In the genomic region with DNA sequence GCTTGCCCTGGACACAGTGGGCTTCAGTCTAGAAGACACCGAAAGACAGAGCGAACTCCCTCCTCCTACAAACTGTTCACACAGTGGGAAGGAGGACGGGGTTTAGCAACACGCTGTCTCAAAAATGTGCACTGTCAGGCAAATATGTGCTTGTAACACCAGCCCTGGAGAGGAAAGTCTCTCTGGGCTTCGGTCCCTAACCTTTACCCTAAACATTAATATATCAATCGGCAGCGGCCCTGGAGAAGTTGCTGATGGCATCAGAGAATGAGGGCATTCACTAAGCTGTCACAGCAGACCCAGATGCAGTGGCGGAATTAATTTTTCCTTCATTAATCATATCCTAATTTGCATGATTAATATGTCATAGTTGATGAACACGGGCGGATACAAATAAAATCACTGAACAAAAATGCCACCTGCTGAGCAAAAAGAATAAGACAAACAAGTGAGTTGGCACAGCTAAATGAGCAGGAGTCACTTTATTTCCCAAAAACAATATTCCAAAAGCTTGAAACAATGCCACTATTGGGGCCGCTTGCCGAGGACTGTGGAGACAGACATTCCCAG, we compare ENCODE assay signal across 3 cellular contexts.
TF ChIP-seq lines count a peak whose summit lies in the region.

No MANE protein-coding gene starts in this region.

TF ChIP-seq in SK-N-SH, 30 proteins besides CTCF, POLR2A, EP300 and RAD21 (continued from another document):
- TF ChIP-seq RCOR1 (IDR thresholded peaks at IDR 0.05; ENCODE audit: low read length): no peak
- no peak for TF ChIP-seq CHD2 (IDR thresholded peaks at IDR 0.05; ENCODE audit: low read length, partially characterized antibody)

TF ChIP-seq in SK-N-SH treated with all-trans-retinoic acid at 6 μM for 48 hours, 23 proteins besides CTCF, POLR2A, EP300 and RAD21 (continued from another document):
- TF ChIP-seq, protein P1, sequence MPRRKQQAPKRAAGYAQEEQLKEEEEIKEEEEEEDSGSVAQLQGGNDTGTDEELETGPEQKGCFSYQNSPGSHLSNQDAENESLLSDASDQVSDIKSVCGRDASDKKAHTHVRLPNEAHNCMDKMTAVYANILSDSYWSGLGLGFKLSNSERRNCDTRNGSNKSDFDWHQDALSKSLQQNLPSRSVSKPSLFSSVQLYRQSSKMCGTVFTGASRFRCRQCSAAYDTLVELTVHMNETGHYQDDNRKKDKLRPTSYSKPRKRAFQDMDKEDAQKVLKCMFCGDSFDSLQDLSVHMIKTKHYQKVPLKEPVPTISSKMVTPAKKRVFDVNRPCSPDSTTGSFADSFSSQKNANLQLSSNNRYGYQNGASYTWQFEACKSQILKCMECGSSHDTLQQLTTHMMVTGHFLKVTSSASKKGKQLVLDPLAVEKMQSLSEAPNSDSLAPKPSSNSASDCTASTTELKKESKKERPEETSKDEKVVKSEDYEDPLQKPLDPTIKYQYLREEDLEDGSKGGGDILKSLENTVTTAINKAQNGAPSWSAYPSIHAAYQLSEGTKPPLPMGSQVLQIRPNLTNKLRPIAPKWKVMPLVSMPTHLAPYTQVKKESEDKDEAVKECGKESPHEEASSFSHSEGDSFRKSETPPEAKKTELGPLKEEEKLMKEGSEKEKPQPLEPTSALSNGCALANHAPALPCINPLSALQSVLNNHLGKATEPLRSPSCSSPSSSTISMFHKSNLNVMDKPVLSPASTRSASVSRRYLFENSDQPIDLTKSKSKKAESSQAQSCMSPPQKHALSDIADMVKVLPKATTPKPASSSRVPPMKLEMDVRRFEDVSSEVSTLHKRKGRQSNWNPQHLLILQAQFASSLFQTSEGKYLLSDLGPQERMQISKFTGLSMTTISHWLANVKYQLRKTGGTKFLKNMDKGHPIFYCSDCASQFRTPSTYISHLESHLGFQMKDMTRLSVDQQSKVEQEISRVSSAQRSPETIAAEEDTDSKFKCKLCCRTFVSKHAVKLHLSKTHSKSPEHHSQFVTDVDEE (CRISPR knock-in tag; IDR thresholded peaks at IDR 0.05): no peak
- TF ChIP-seq, protein P2, sequence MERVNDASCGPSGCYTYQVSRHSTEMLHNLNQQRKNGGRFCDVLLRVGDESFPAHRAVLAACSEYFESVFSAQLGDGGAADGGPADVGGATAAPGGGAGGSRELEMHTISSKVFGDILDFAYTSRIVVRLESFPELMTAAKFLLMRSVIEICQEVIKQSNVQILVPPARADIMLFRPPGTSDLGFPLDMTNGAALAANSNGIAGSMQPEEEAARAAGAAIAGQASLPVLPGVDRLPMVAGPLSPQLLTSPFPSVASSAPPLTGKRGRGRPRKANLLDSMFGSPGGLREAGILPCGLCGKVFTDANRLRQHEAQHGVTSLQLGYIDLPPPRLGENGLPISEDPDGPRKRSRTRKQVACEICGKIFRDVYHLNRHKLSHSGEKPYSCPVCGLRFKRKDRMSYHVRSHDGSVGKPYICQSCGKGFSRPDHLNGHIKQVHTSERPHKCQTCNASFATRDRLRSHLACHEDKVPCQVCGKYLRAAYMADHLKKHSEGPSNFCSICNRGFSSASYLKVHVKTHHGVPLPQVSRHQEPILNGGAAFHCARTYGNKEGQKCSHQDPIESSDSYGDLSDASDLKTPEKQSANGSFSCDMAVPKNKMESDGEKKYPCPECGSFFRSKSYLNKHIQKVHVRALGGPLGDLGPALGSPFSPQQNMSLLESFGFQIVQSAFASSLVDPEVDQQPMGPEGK (CRISPR knock-in tag; IDR thresholded peaks at IDR 0.05; ENCODE audit: borderline replicate concordance): no peak

TF ChIP-seq in HEK293T, 16 proteins besides CTCF, POLR2A, EP300 and RAD21 (continued from another document):
- TF ChIP-seq, protein P3, sequence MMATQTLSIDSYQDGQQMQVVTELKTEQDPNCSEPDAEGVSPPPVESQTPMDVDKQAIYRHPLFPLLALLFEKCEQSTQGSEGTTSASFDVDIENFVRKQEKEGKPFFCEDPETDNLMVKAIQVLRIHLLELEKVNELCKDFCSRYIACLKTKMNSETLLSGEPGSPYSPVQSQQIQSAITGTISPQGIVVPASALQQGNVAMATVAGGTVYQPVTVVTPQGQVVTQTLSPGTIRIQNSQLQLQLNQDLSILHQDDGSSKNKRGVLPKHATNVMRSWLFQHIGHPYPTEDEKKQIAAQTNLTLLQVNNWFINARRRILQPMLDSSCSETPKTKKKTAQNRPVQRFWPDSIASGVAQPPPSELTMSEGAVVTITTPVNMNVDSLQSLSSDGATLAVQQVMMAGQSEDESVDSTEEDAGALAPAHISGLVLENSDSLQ (IDR thresholded peaks at IDR 0.05): no peak
- TF ChIP-seq LEF1 (IDR thresholded peaks at IDR 0.05; ENCODE audit: borderline replicate concordance) (no peak), CTBP1 (IDR thresholded peaks at IDR 0.05; ENCODE audit: borderline replicate concordance) (no peak), ZNF384 (IDR thresholded peaks at IDR 0.05) (no peak), SUZ12 (IDR thresholded peaks at IDR 0.05) (no peak), FOXM1 (IDR thresholded peaks at IDR 0.05; ENCODE audit: borderline replicate concordance) (no peak), SP1 (IDR thresholded peaks at IDR 0.05) (no peak), L3MBTL2 (conservative IDR thresholded peaks at IDR 0.05) (no peak), HDGF (IDR thresholded peaks at IDR 0.05; ENCODE audit: borderline replicate concordance) (no peak)
TF ChIP-seq in HEK293T: peak in this region for 0.
